8 cellular contexts compared by ENCODE assay signal in genomic region chr14:49620182-49621113, GRCh38. TPM values are rescaled to one million over a fixed set of nuclear protein-coding genes. Genes with fewer than 3 reads are reported as not detected.
DNase-seq lines count a peak whose midpoint lies in the region; ATAC-seq and TF ChIP-seq lines count a peak whose summit lies in the region.

MGAT2 (plus strand) TSS chr14:49620799; CDS start chr14:49621269, 470 bp downstream.
RPL36AL (minus strand) TSS chr14:49620626; CDS start chr14:49619104, 1,522 bp downstream.

- peak within 1 kb of the TSS; percentile 94 for H3K27ac ChIP-seq in HUES48 (ENCODE audit: low read depth, low read length)
- peak within 1 kb of the TSS; percentile 93 for H3K27ac ChIP-seq in endodermal cell (ENCODE audit: low read depth, low read length)
- peak within 1 kb of the TSS; percentile 97 for H3K27ac ChIP-seq in mesodermal cell (ENCODE audit: low read depth, low read length, severe bottlenecking)

- H3K9me3 ChIP-seq in HUES48 (ENCODE audit: control insufficient read depth, insufficient read depth, low read length): no peaks in the 10 kb centered on the region
- no peaks in the 10 kb centered on the region for H3K9me3 ChIP-seq in NT2/D1 (ENCODE audit: insufficient read depth, low read length)
- no peaks in the 10 kb centered on the region for H3K9me3 ChIP-seq in endodermal cell (ENCODE audit: control insufficient read depth, low read length)
- no peaks in the 10 kb centered on the region for H3K9me3 ChIP-seq in mesodermal cell (ENCODE audit: control insufficient read depth, low read length)

- no peaks in the 10 kb centered on the region for H3K9me3 Mint-ChIP-seq in endodermal cell

- peaks cover 41% of the 10 kb centered on the region for H3K36me3 ChIP-seq in HUES48 (ENCODE audit: control insufficient read depth, insufficient read depth, low read length)
- H3K36me3 ChIP-seq in NT2/D1 (ENCODE audit: insufficient read depth, insufficient read length, low read length): peaks cover 41% of the 10 kb centered on the region
- peaks cover 52% of the 10 kb centered on the region for H3K36me3 ChIP-seq in endodermal cell (ENCODE audit: control insufficient read depth, insufficient read depth, low read length)
- H3K36me3 ChIP-seq in mesodermal cell (ENCODE audit: control insufficient read depth, insufficient read depth, low read length): peaks cover 40% of the 10 kb centered on the region

- H3K4me1 ChIP-seq in HUES48 (ENCODE audit: control insufficient read depth, insufficient read depth, low read length) (peaks cover 17% of the 10 kb centered on the region), NT2/D1 (ENCODE audit: insufficient read depth, insufficient read length) (no peaks in the 10 kb centered on the region), endodermal cell (ENCODE audit: control insufficient read depth, insufficient read depth, low read length) (no peaks in the 10 kb centered on the region), mesodermal cell (ENCODE audit: control insufficient read depth, insufficient read depth, low read length, poor library complexity, severe bottlenecking) (peaks cover 6% of the 10 kb centered on the region)

- H3K36me3 Mint-ChIP-seq in endodermal cell (ENCODE audit: low read depth): peaks cover 19% of the 10 kb centered on the region

- DNase-seq in D341Med (ENCODE audit: low spot score) (peak; percentile 98), NT2/D1 (ENCODE audit: low read depth, low spot score) (peak; percentile 91), endodermal cell (peak; percentile 99)
- peak; percentile 84 for DNase-seq in activated CD8-positive, alpha-beta memory T cell treated with anti-CD3 and anti-CD28 coated beads, Interleukin-2, amount 50 U/mL, for 1 hour (ENCODE audit: extremely low read depth)
- peak; percentile 90 to 93 for DNase-seq in stimulated activated CD8-positive, alpha-beta memory T cell treated with anti-CD3 and anti-CD28 coated beads, Interleukin-15, amount 100 ng/mL, for 4 hours (ENCODE audit: low read depth in 2 of 2)

- 0% methylated on average over 55 to 85 of the region's 85 CpGs for WGBS in endodermal cell (ENCODE audit: insufficient coverage in 1 of 2, insufficient read length in 1 of 2), 2 experiments
- WGBS in mesodermal cell (ENCODE audit: insufficient coverage in 2 of 2), 2 experiments: 0 to 1% methylated on average over 56 to 67 of the region's 85 CpGs

- peak; percentile 92 for ATAC-seq in GM21390 (IDR thresholded peaks at IDR 0.05; ENCODE audit: unreplicated experiment)

- peak within 1 kb of the TSS; percentile 98 for H3K4me3 Mint-ChIP-seq in endodermal cell

- TF ChIP-seq CTCF in endodermal cell (conservative IDR thresholded peaks at IDR 0.05): peak; percentile 63

- peak within 1 kb of the TSS; percentile 97 for H3K27ac Mint-ChIP-seq in endodermal cell

- no peaks in the 10 kb centered on the region for H3K27me3 ChIP-seq in HUES48 (ENCODE audit: control insufficient read depth, insufficient read depth, low read length)
- no peaks in the 10 kb centered on the region for H3K27me3 ChIP-seq in NT2/D1 (ENCODE audit: insufficient read depth, insufficient read length)
- no peaks in the 10 kb centered on the region for H3K27me3 ChIP-seq in endodermal cell (ENCODE audit: control insufficient read depth, insufficient read depth, low read length, poor library complexity, severe bottlenecking)

- H3K4me3 ChIP-seq in HUES48 (ENCODE audit: low read depth, low read length): peak within 1 kb of the TSS; percentile 99
- H3K4me3 ChIP-seq in NT2/D1 (ENCODE audit: insufficient read length, low read depth): peak within 1 kb of the TSS; percentile 79
- H3K4me3 ChIP-seq in endodermal cell (ENCODE audit: low read length): peak within 1 kb of the TSS; percentile 91
- peak within 1 kb of the TSS; percentile 91 for H3K4me3 ChIP-seq in mesodermal cell (ENCODE audit: extremely low read depth, insufficient read depth, low read length, poor library complexity, severe bottlenecking)

- no peaks in the 10 kb centered on the region for H3K27me3 Mint-ChIP-seq in endodermal cell (ENCODE audit: insufficient read depth)

- H3K4me1 Mint-ChIP-seq in endodermal cell: peaks cover 16% of the 10 kb centered on the region

- H3K9ac ChIP-seq in HUES48 (ENCODE audit: low read depth, low read length) (peak within 1 kb of the TSS; percentile 95), NT2/D1 (ENCODE audit: insufficient read length, low read depth) (peak within 1 kb of the TSS; percentile 87), endodermal cell (ENCODE audit: extremely low read depth, low read length, poor library complexity, severe bottlenecking) (peak within 1 kb of the TSS; percentile 88)

RNA-seq across cellular contexts. Expression of gene MGAT2, which starts in this region (rescaled TPM):
- 10 to 100 TPM; 21.4 to 23.5 TPM for total RNA-seq in endodermal cell
- polyA plus RNA-seq in endodermal cell (2013, experiment 1 of 2): 22.3 TPM
- polyA plus RNA-seq in endodermal cell (2013, experiment 2 of 2): 22.9 TPM
- polyA plus RNA-seq in mesodermal cell (2013, experiment 1 of 2): 24.0 TPM
- 25.4 TPM for polyA plus RNA-seq in mesodermal cell (2013, experiment 2 of 2)

RNA-seq across cellular contexts. Expression of gene RPL36AL, which starts in this region (rescaled TPM):
- 100 to 1,000 TPM; 167 to 176 TPM for total RNA-seq in endodermal cell
- polyA plus RNA-seq in endodermal cell (2013, experiment 1 of 2): 168 TPM
- 166 TPM for polyA plus RNA-seq in endodermal cell (2013, experiment 2 of 2)
- 213 TPM for polyA plus RNA-seq in mesodermal cell (2013, experiment 1 of 2)
- 217 TPM for polyA plus RNA-seq in mesodermal cell (2013, experiment 2 of 2)

Comparison
In these comparisons a context has a peak if more than half of its experiments do, and no peak if none do; other contexts are left out.
1. Peak in every context shown above with its lines: DNase-seq, ATAC-seq, H3K4me3 ChIP-seq and H3K27ac ChIP-seq.